Comparison of ENCODE assay signal across 8 cellular contexts in genomic region chr12:8692573-8692972, GRCh38. TPM values are rescaled to one million over a fixed set of nuclear protein-coding genes. Genes with fewer than 3 reads are reported as not detected.
DNase-seq lines count a peak whose midpoint lies in the region; ATAC-seq and TF ChIP-seq lines count a peak whose summit lies in the region.

No MANE protein-coding gene starts in this region.

- H3K79me1 ChIP-seq in mesenchymal stem cell (replicated peaks; ENCODE audit: low read length, poor library complexity, severe bottlenecking), result no peaks in the 10 kb centered on the region

- peaks cover 2% of the 10 kb centered on the region for H3K4me1 ChIP-seq in mesenchymal stem cell (ENCODE audit: control insufficient read depth, insufficient read depth, low read depth, low read length)
- no peaks in the 10 kb centered on the region for H3K4me1 ChIP-seq in PC-3 (ENCODE audit: insufficient read depth, low read length)

- H2AK5ac ChIP-seq in mesenchymal stem cell (ENCODE audit: low read length, severe bottlenecking), result no peak overlapping the region

- H2BK5ac ChIP-seq in mesenchymal stem cell (ENCODE audit: low read depth, low read length, poor library complexity, severe bottlenecking), result no peak overlapping the region

- H4K20me1 ChIP-seq in PC-3 (ENCODE audit: low read length), result no peaks in the 10 kb centered on the region

- BruUV-seq in PC-3 (replicated peaks; lab: Mats Ljungman, UMichigan), result no TSS peak

- H2AFZ ChIP-seq in mesenchymal stem cell (ENCODE audit: low read depth, low read length), result no peak overlapping the region
- H2AFZ ChIP-seq in PC-3 (ENCODE audit: low read length), result no peak overlapping the region

- POLR2A ChIA-PET in PC-3 (lab: Charles Lee; ENCODE audit: unreplicated experiment), result no interaction called here

- H3K27me3 ChIP-seq in mesenchymal stem cell (ENCODE audit: control insufficient read depth in 1 of 2, insufficient read depth in 1 of 2, low read length in 2 of 2) (no peaks in the 10 kb centered on the region), PC-3 (ENCODE audit: low read length) (peaks cover 35% of the 10 kb centered on the region)

- no peak overlapping the region for H3K23ac ChIP-seq in mesenchymal stem cell (ENCODE audit: low read length in 2 of 2)

- no peak overlapping the region for H2BK12ac ChIP-seq in mesenchymal stem cell (ENCODE audit: low read length in 2 of 2)

- no peak overlapping the region for H3K4me3 ChIP-seq in mesenchymal stem cell (ENCODE audit: insufficient read depth in 1 of 2, low read depth in 1 of 2, low read length in 2 of 2)
- no peak overlapping the region for H3K4me3 ChIP-seq in PC-3 (ENCODE audit: low read length)

- no peak overlapping the region for H2BK15ac ChIP-seq in mesenchymal stem cell (ENCODE audit: low read depth, poor library complexity, severe bottlenecking)

- peak overlapping the region; percentile 54 for H3K9ac ChIP-seq in mesenchymal stem cell (ENCODE audit: low read length)
- no peak overlapping the region for H3K9ac ChIP-seq in PC-3 (ENCODE audit: low read length)

- no peak overlapping the region for H2BK120ac ChIP-seq in mesenchymal stem cell (ENCODE audit: low read depth, low read length)

- WGBS in mesenchymal stem cell, result 20% methylated on average over 2 of the region's 5 CpGs

- H3K9me3 ChIP-seq in mesenchymal stem cell (ENCODE audit: control insufficient read depth, low read length) (no peaks in the 10 kb centered on the region), PC-3 (ENCODE audit: low read length) (no peaks in the 10 kb centered on the region)

- H4K91ac ChIP-seq in mesenchymal stem cell (ENCODE audit: low read length), result no peak overlapping the region

- CTCF ChIA-PET in PC-3 (lab: Charles Lee), result interaction anchor here (0.6 kb wide), 1 partner anchor 37 kb away, joined by 5 read pairs; no protein-coding TSS in a partner anchor

- TF ChIP-seq CTCF in PC-3 (conservative IDR thresholded peaks at IDR 0.05; ENCODE audit: low read depth, low read length), result no peak

- H3K4me2 ChIP-seq in mesenchymal stem cell (ENCODE audit: low read length, poor library complexity, severe bottlenecking), result no peak overlapping the region
- no peak overlapping the region for H3K4me2 ChIP-seq in PC-3 (ENCODE audit: low read length)

- H3K36me3 ChIP-seq in mesenchymal stem cell (ENCODE audit: control insufficient read depth in 1 of 2, insufficient read depth in 2 of 2, low read depth in 1 of 2, low read length in 2 of 2) (no peaks in the 10 kb centered on the region), PC-3 (ENCODE audit: low read depth, low read length) (no peaks in the 10 kb centered on the region)

- no peak overlapping the region for H3K4ac ChIP-seq in mesenchymal stem cell (ENCODE audit: low read depth in 1 of 2, low read length in 2 of 2)

- no peaks in the 10 kb centered on the region for H3F3A ChIP-seq in PC-3 (ENCODE audit: low read length, unreplicated experiment)

- ATAC-seq in PC-3, result no peak

- H3K18ac ChIP-seq in mesenchymal stem cell (ENCODE audit: low read depth in 1 of 2, low read length in 2 of 2), result no peak overlapping the region

- DNase-seq in COLO668 (lab: John Stamatoyannopoulos, UW; ENCODE audit: unreplicated experiment), result peak; percentile 5
- peak; percentile 35 for DNase-seq in NCI-H146 treated with DMSO at 0.1 percent for 48 hours (lab: John Stamatoyannopoulos, UW; ENCODE audit: unreplicated experiment)
- peak; percentile 72 for DNase-seq in cerebellum (ENCODE audit: low spot score)
- peak; percentile 50 for DNase-seq in mesenchymal stem cell
- DNase-seq in ureter (ENCODE audit: low spot score), result peak; percentile 78
- no peak for DNase-seq in PC-3
- no peak for DNase-seq in activated effector memory CD4-positive, alpha-beta T cell treated with Interleukin-2 at 50 U/mL for 16 hours
- DNase-seq in activated naive CD4-positive, alpha-beta T cell treated with anti-CD3 and anti-CD28 coated beads, Interleukin-2, amount 50 U/mL, for 16 hours, result no peak

- H3K27ac ChIP-seq in mesenchymal stem cell (ENCODE audit: low read length, poor library complexity, severe bottlenecking) (peak overlapping the region; percentile 21), PC-3 (ENCODE audit: low read length) (no peak overlapping the region)

- intact Hi-C loops in PC-3 (cut with micrococcal nuclease), result no loop called here

- no peak overlapping the region for H4K8ac ChIP-seq in mesenchymal stem cell (ENCODE audit: low read length)

- no peaks in the 10 kb centered on the region for H3K9me2 ChIP-seq in PC-3 (replicated peaks; ENCODE audit: low read length)

- no peaks in the 10 kb centered on the region for H3K79me2 ChIP-seq in PC-3 (ENCODE audit: low read length)

- H3K14ac ChIP-seq in mesenchymal stem cell (ENCODE audit: low read length in 2 of 2), result no peak overlapping the region

RNA-seq across cellular contexts. Expression of gene RIMKLB, which starts 5.2 kb away (rescaled TPM):
- total RNA-seq in cerebellum (140 TPM), ureter (43.4 TPM), PC-3 (2014; rRNA removed) (1.3 and 4.9 TPM in 2 replicates)
- polyA plus RNA-seq in mesenchymal stem cell (2013, experiment 1 of 2), result 18.9 TPM
- 18.6 TPM for polyA plus RNA-seq in mesenchymal stem cell (2013, experiment 2 of 2)

RNA-seq across cellular contexts. Expression of gene MFAP5, which starts 29.9 kb away (rescaled TPM):
- total RNA-seq in cerebellum (1.4 TPM), ureter (17.0 TPM), PC-3 (2014; rRNA removed) (not detected in 2 replicates)
- 0.12 TPM for polyA plus RNA-seq in mesenchymal stem cell (2013, experiment 1 of 2)
- polyA plus RNA-seq in mesenchymal stem cell (2013, experiment 2 of 2), result not detected

Comparison
In these comparisons a context has a peak if more than half of its experiments do, and no peak if none do; other contexts are left out.
1. DNase-seq: peak in COLO668 (single experiment), NCI-H146 treated with DMSO at 0.1 percent for 48 hours (single experiment), cerebellum (single experiment), mesenchymal stem cell (single experiment) and ureter (single experiment); none in PC-3 (single experiment), activated effector memory CD4-positive, alpha-beta T cell treated with Interleukin-2 at 50 U/mL for 16 hours (single experiment) and activated naive CD4-positive, alpha-beta T cell treated with anti-CD3 and anti-CD28 coated beads, Interleukin-2, amount 50 U/mL, for 16 hours (single experiment).